Comparison of ENCODE assay signal across 10 cellular contexts in the genomic region with DNA sequence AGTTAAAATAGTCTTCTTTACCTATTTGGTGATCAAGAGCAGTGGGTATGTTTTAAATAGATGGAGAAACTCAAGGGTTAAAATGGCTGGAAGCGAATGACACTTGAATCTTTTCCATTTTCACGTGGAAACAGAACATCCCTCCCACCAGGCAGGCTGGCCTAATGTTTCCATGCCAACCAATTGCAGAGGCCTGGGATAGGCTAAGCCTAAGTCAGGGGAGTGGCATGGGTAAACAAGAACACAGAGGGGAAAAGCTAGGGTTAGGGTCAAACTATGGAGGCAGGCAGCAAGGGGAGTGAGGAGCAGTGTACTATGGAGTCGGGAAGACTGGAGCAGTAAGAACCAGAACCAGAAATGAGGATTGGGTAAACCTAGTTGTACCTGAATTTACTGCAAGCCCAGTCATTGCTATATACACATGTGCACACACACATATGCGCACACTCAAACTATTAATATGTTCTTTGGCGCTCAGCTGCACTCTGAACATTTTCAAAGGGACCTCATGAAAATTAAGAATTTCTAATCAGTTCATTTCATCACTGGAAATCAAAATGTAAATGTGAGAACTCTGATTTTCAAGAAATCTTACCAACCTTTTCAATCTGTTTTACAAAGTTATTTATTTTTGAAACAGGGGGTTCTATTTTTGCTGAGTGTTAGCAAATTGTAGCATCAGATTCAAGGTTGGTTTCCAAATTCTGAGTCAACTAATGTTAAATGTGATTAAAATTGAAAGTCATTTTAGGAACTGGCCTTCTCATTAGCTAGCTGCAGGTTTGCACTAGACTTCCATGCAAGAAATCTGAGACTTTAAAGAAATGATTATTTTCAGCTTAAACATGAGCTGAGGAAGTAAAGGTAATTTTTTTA.
DNase-seq lines count a peak whose midpoint lies in the region; ATAC-seq and TF ChIP-seq lines count a peak whose summit lies in the region.
"Had no signal": no experiment of that assay in that cellular context is flagged by ENCODE, and none has a peak within 500 bp of the region (broad histone marks: within the 10 kb centered on the region; RNA-seq: fewer than 3 reads in every experiment).

No MANE protein-coding gene starts in this region.

- no peak overlapping the region for H3K9ac ChIP-seq in GM23248

- H3K4me2 ChIP-seq in GM23248 (ENCODE audit: unreplicated experiment), result no peak overlapping the region

- intact Hi-C loops in lower leg skin (cut with DNase I; ENCODE audit: low total_unique reads), result no loop called here

- no peaks in the 10 kb centered on the region for H3K9me3 ChIP-seq in GM23248 (ENCODE audit: low read depth)

- no peaks in the 10 kb centered on the region for H3K79me2 ChIP-seq in GM23248 (ENCODE audit: insufficient read depth)

- TF ChIP-seq CTCF in GM13976 (IDR thresholded peaks at IDR 0.05; ENCODE audit: borderline replicate concordance, control extremely low read depth, extremely low read depth, insufficient read depth, missing control alignments) (no peak), GM20000 (IDR thresholded peaks at IDR 0.05; ENCODE audit: extremely low read depth, missing control alignments) (no peak), lower leg skin (IDR thresholded peaks at IDR 0.05) (no peak)

- ATAC-seq in HG03097 (IDR thresholded peaks at IDR 0.05; ENCODE audit: low FRiP score, unreplicated experiment), result peak; percentile 65

- H3K4me1 ChIP-seq in GM23248 (ENCODE audit: insufficient read depth), result 0 out of 2 replicates have a peak, but pooled peaks cover 8% of the 10 kb centered on the region

- no peaks in the 10 kb centered on the region for H3F3A ChIP-seq in GM23248 (ENCODE audit: insufficient read depth)

- H3K36me3 ChIP-seq in GM23248 (ENCODE audit: low read depth), result no peaks in the 10 kb centered on the region

- H2AFZ ChIP-seq in GM23248, result no peak overlapping the region

- H3K9me2 ChIP-seq in GM23248 (ENCODE audit: insufficient read depth), result no peaks in the 10 kb centered on the region

- WGBS in GM23248 (ENCODE audit: low coverage in 1 of 2, low lambda C conversion rate in 2 of 2, missing lambda C conversion rate in 2 of 2), 2 experiments, result 62 to 70% methylated on average over 5 of the region's 5 CpGs
- 41 to 61% methylated on average over 5 of the region's 5 CpGs for WGBS in lower leg skin, 2 donors

- no peak overlapping the region for H3K27ac ChIP-seq in GM23248

- TF ChIP-seq POLR2A in lower leg skin (IDR thresholded peaks at IDR 0.05), result no peak

- H3K4me3 ChIP-seq in GM23248 (no peak overlapping the region), lower leg skin (ENCODE audit: low read depth, poor library complexity, severe bottlenecking) (no peak overlapping the region)

- peak; percentile 59 for DNase-seq in GM13976 (ENCODE audit: low spot score)
- peak; percentile 50 for DNase-seq in GM20000 (ENCODE audit: low spot score)
- DNase-seq in NCI-H748 treated with DMSO at 0.1 percent for 48 hours (lab: John Stamatoyannopoulos, UW), result peak; percentile 13
- no peak for DNase-seq in GM23248
- no peak for DNase-seq in activated CD4-positive, CD25-positive, alpha-beta regulatory T cell (lab: John Stamatoyannopoulos, UW)
- no peak for DNase-seq in ureter (ENCODE audit: low spot score)
- no peak for DNase-seq in lower leg skin (ENCODE audit: low spot score in 2 of 2)
- DNase-seq: activated T-cell treated with anti-CD3 and anti-CD28 coated beads, Interleukin-2, amount 50 U/mL, for 48 hours; stimulated activated CD4-positive, alpha-beta T cell treated with anti-CD3 and anti-CD28 coated beads, Interleukin-15, amount 100 ng/mL, for 24 hours had no signal

- in situ Hi-C loops in GM13976 (cut with MboI; ENCODE audit: low sequenced_read_pairs, unreplicated experiment) (no loop called here), GM23248 (cut with MboI) (no loop called here)

- no peaks in the 10 kb centered on the region for H4K20me1 ChIP-seq in GM23248 (ENCODE audit: insufficient read depth)

- H3K27me3 ChIP-seq in GM23248 (replicated peaks; ENCODE audit: insufficient read depth), result no peaks in the 10 kb centered on the region

Comparison
In these comparisons a context has a peak if more than half of its experiments do, and no peak if none do; other contexts are left out.
1. DNase-seq: peak in GM13976 (single experiment), GM20000 (single experiment) and NCI-H748 treated with DMSO at 0.1 percent for 48 hours (single experiment); none in GM23248 (single experiment), activated CD4-positive, CD25-positive, alpha-beta regulatory T cell (0 of 4), ureter (single experiment) and lower leg skin (0 of 2).